27 cellular contexts compared by ENCODE assay signal in the genomic region with DNA sequence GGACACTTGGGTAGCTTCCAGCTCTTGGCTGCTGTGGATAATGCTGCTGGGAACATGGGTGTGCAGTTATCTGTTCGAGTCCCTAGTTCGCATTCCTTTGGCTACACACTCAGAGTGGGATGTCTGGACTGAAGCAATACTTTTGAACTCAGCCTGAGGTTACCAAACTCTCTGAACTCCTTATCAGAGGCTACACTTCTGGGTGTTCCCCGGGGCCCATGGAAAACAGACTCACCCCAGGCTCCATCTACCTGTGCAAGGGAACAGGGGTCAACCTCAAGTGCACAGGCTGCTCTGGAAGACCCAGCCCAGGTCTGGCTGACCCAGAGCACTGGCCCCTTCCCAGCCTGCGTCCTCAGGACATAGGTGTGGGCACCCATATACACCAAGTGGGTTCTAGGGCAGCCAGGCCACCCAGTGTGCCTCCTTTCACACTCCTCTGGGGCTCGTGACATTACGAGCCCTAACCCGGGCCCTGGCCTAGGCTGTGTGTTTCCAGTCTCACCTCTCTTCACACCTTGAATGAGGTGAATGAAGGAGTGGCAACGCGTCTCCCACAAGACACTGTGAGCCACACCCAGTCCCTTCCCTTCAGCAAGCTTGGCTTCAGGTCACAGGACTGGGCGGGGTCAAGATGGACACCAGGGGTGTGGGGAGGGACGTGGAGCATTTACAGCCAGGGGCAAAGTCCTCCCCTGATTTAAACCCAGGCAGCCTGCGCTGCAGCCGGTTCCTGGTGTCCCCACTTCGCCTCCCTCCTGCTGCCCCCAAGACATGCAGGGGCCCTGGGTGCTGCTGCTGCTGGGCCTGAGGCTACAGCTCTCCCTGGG. TPM values are rescaled to one million over a fixed set of nuclear protein-coding genes. Genes with fewer than 3 reads are reported as not detected.
DNase-seq lines count a peak whose midpoint lies in the region; ATAC-seq and TF ChIP-seq lines count a peak whose summit lies in the region.
"Had no signal": no experiment of that assay in that cellular context is flagged by ENCODE, and none has a peak within 500 bp of the region (broad histone marks: within the 10 kb centered on the region; RNA-seq: fewer than 3 reads in every experiment).

A gene (plus strand): TSS at position 728 of the 830 bp plus-strand sequence. CDS start 47 bp downstream, at position 775.

- ATAC-seq in upper lobe of left lung (ENCODE audit: low FRiP score in 2 of 2) (no peak), WTC11 (no peak)
- ATAC-seq: pancreas; stimulated activated naive B cell treated with anti-CD40 and anti-IgM and Interleukin-4, amounts not matched to agents 10 μg/mL and 1 μg/mL and 100 μg/mL, for 72 hours had no signal

- H3K27ac ChIP-seq in colonic mucosa (no peak within 1 kb of the TSS), upper lobe of left lung (no peak within 1 kb of the TSS)
- H3K27ac ChIP-seq: pancreas, vagina had no signal

- TF ChIP-seq CTCF in colonic mucosa (IDR thresholded peaks at IDR 0.05) (no peak), upper lobe of left lung (IDR thresholded peaks at IDR 0.05) (no peak), WTC11 (IDR thresholded peaks at IDR 0.05) (no peak), HFFc6 (IDR thresholded peaks at IDR 0.05) (no peak)

- H3K27me3 ChIP-seq in colonic mucosa (peaks cover 4% of the 10 kb centered on the region), upper lobe of left lung (peaks cover 0 to 8% (median 0%) of the 10 kb centered on the region in 4 donors)
- H3K27me3 ChIP-seq: pancreas, vagina had no signal

- no peak within 1 kb of the TSS for H3K4me3 Mint-ChIP-seq in activated naive CD4-positive, alpha-beta T cell treated with anti-CD3 and anti-CD28 coated beads, Interleukin-2, amount 10 ng/mL, durations not matched to agents 7 days and 5 days
- H3K4me3 Mint-ChIP-seq in WTC11 (no peak within 1 kb of the TSS), HFFc6 (no peak within 1 kb of the TSS)
- H3K4me3 Mint-ChIP-seq: activated B cell treated with CpG ODN at 0.5 μM for 24 hours; activated naive CD8-positive, alpha-beta T cell treated with anti-CD3 and anti-CD28 coated beads for 36 hours; CD4-positive, alpha-beta T cell; central memory CD8-positive, alpha-beta T cell; nephron progenitor cell; stimulated activated naive B cell treated with anti-CD40 and anti-IgM and Interleukin-4, amounts not matched to agents 10 μg/mL and 1 μg/mL and 100 μg/mL, for 72 hours had no signal

- H3K27ac Mint-ChIP-seq in activated naive CD4-positive, alpha-beta T cell treated with anti-CD3 and anti-CD28 coated beads, Interleukin-2, amount 10 ng/mL, durations not matched to agents 7 days and 5 days = no peak within 1 kb of the TSS
- H3K27ac Mint-ChIP-seq in WTC11 = no peak within 1 kb of the TSS
- no peak within 1 kb of the TSS for H3K27ac Mint-ChIP-seq in HFFc6
- H3K27ac Mint-ChIP-seq: activated B cell treated with CpG ODN at 0.5 μM for 24 hours; activated naive CD8-positive, alpha-beta T cell treated with anti-CD3 and anti-CD28 coated beads for 36 hours; CD4-positive, alpha-beta T cell; nephron progenitor cell; stimulated activated naive B cell treated with anti-CD40 and anti-IgM and Interleukin-4, amounts not matched to agents 10 μg/mL and 1 μg/mL and 100 μg/mL, for 72 hours had no signal

- H3K9ac ChIP-seq in colonic mucosa (ENCODE audit: low read depth in 2 of 2, low read length in 2 of 2) = no peak within 1 kb of the TSS

- no peaks in the 10 kb centered on the region for H3K4me1 ChIP-seq in colonic mucosa
- no peaks in the 10 kb centered on the region for H3K4me1 ChIP-seq in upper lobe of left lung
- H3K4me1 ChIP-seq: pancreas, vagina had no signal

- H3K9me3 ChIP-seq in colonic mucosa = no peaks in the 10 kb centered on the region
- no peaks in the 10 kb centered on the region for H3K9me3 ChIP-seq in upper lobe of left lung
- H3K9me3 ChIP-seq: pancreas, vagina had no signal

- TF ChIP-seq EP300 in upper lobe of left lung (IDR thresholded peaks at IDR 0.05) = no peak

- DNase-seq in activated naive CD4-positive, alpha-beta T cell treated with anti-CD3 and anti-CD28 coated beads, Interleukin-2, amount 10 ng/mL, durations not matched to agents 7 days and 5 days = peak; percentile 10
- DNase-seq in activated naive CD4-positive, alpha-beta T cell (lab: John Stamatoyannopoulos, UW) = no peak
- DNase-seq in colonic mucosa = peak; percentile 91
- DNase-seq in mucosa of gallbladder (ENCODE audit: low spot score) = peak; percentile 52
- DNase-seq in upper lobe of left lung = peak; percentile 12 to 37
- no peak for DNase-seq in WTC11 (ENCODE audit: low spot score)
- no peak for DNase-seq in NCI-H187 treated with DMSO at 0.1 percent for 48 hours (lab: John Stamatoyannopoulos, UW)
- DNase-seq in HFFc6 = no peak
- DNase-seq: activated B cell treated with CpG ODN at 0.5 μM for 24 hours; activated CD4-positive, alpha-beta T cell treated with anti-CD3 and anti-CD28 coated beads, Interleukin-2, amount 50 U/mL, for 4 hours; activated naive CD8-positive, alpha-beta T cell treated with anti-CD3 and anti-CD28 coated beads for 36 hours; CD4-positive, alpha-beta T cell; dermis blood vessel endothelial cell; NCI-H1694; NCI-H2171 treated with DMSO at 0.1 percent for 48 hours; NCI-H524; nephron progenitor cell; NK-92 treated with Interleukin-12 subunit alpha and Interleukin-12 subunit beta, amount 100 ng/mL, for 24 hours; SIG-M5; stimulated activated naive B cell treated with anti-CD40 and anti-IgM and Interleukin-4, amounts not matched to agents 10 μg/mL and 1 μg/mL and 100 μg/mL, for 72 hours; SW 1271; T1000 had no signal

- H3K9me3 Mint-ChIP-seq in activated naive CD4-positive, alpha-beta T cell treated with anti-CD3 and anti-CD28 coated beads, Interleukin-2, amount 10 ng/mL, durations not matched to agents 7 days and 5 days = no peaks in the 10 kb centered on the region
- H3K9me3 Mint-ChIP-seq in WTC11 (no peaks in the 10 kb centered on the region), HFFc6 (no peaks in the 10 kb centered on the region)
- H3K9me3 Mint-ChIP-seq: activated B cell treated with CpG ODN at 0.5 μM for 24 hours; activated naive CD8-positive, alpha-beta T cell treated with anti-CD3 and anti-CD28 coated beads for 36 hours; CD4-positive, alpha-beta T cell; central memory CD8-positive, alpha-beta T cell; nephron progenitor cell; stimulated activated naive B cell treated with anti-CD40 and anti-IgM and Interleukin-4, amounts not matched to agents 10 μg/mL and 1 μg/mL and 100 μg/mL, for 72 hours had no signal

- no peaks in the 10 kb centered on the region for H3K4me1 Mint-ChIP-seq in activated naive CD4-positive, alpha-beta T cell treated with anti-CD3 and anti-CD28 coated beads, Interleukin-2, amount 10 ng/mL, durations not matched to agents 7 days and 5 days
- H3K4me1 Mint-ChIP-seq in WTC11 (no peaks in the 10 kb centered on the region), HFFc6 (ENCODE audit: low read depth) (0 out of 2 replicates have a peak, but pooled peaks cover under 1% of the 10 kb centered on the region)
- H3K4me1 Mint-ChIP-seq: activated B cell treated with CpG ODN at 0.5 μM for 24 hours; activated naive CD8-positive, alpha-beta T cell treated with anti-CD3 and anti-CD28 coated beads for 36 hours; central memory CD8-positive, alpha-beta T cell; stimulated activated naive B cell treated with anti-CD40 and anti-IgM and Interleukin-4, amounts not matched to agents 10 μg/mL and 1 μg/mL and 100 μg/mL, for 72 hours had no signal

- 82 to 92% methylated on average over 3 to 14 of the region's 14 CpGs for WGBS in upper lobe of left lung, 2 donors

- no peaks in the 10 kb centered on the region for H3K36me3 Mint-ChIP-seq in activated naive CD4-positive, alpha-beta T cell treated with anti-CD3 and anti-CD28 coated beads, Interleukin-2, amount 10 ng/mL, durations not matched to agents 7 days and 5 days
- H3K36me3 Mint-ChIP-seq in WTC11 (no peaks in the 10 kb centered on the region), HFFc6 (ENCODE audit: low read depth) (no peaks in the 10 kb centered on the region)
- H3K36me3 Mint-ChIP-seq: activated naive CD8-positive, alpha-beta T cell treated with anti-CD3 and anti-CD28 coated beads for 36 hours; stimulated activated naive B cell treated with anti-CD40 and anti-IgM and Interleukin-4, amounts not matched to agents 10 μg/mL and 1 μg/mL and 100 μg/mL, for 72 hours had no signal

- intact Hi-C loops in colonic mucosa (cut with DNase I) = no loop called here

- peaks cover 53% of the 10 kb centered on the region for H3K27me3 Mint-ChIP-seq in activated naive CD4-positive, alpha-beta T cell treated with anti-CD3 and anti-CD28 coated beads, Interleukin-2, amount 10 ng/mL, durations not matched to agents 7 days and 5 days
- H3K27me3 Mint-ChIP-seq in WTC11 (ENCODE audit: low read depth) = no peaks in the 10 kb centered on the region; the same call in 1 of the 2 replicates
- H3K27me3 Mint-ChIP-seq in HFFc6 (ENCODE audit: insufficient read depth) = peaks cover 45% of the 10 kb centered on the region

- H3K36me3 ChIP-seq in colonic mucosa (no peaks in the 10 kb centered on the region), upper lobe of left lung (no peaks in the 10 kb centered on the region)
- H3K36me3 ChIP-seq: pancreas, vagina had no signal

- H3K4me3 ChIP-seq in colonic mucosa = no peak within 1 kb of the TSS
- no peak within 1 kb of the TSS for H3K4me3 ChIP-seq in upper lobe of left lung
- H3K4me3 ChIP-seq: pancreas, vagina had no signal

- POLR2A ChIA-PET in WTC11 (lab: Charles Lee) = no interaction called here

- TF ChIP-seq POLR2A in upper lobe of left lung (IDR thresholded peaks at IDR 0.05) = no peak

- CTCF ChIA-PET in activated naive CD4-positive, alpha-beta T cell treated with anti-CD3 and anti-CD28 coated beads, Interleukin-2, amount 10 ng/mL, durations not matched to agents 7 days and 5 days (lab: Charles Lee) = no interaction called here
- CTCF ChIA-PET in WTC11 (lab: Charles Lee) = interaction anchor here (0.8 kb wide), 1 partner anchor 9 kb away, joined by 3 read pairs; no protein-coding TSS in a partner anchor

TF ChIP-seq in WTC11, 78 proteins besides CTCF, POLR2A, EP300 and RAD21 (continues in another document):
- TF ChIP-seq ZNF219 (CRISPR knock-in tag; IDR thresholded peaks at IDR 0.05; ENCODE audit: borderline replicate concordance) = no peak
- TF ChIP-seq SOX15 (CRISPR knock-in tag; IDR thresholded peaks at IDR 0.05) = no peak
- TF ChIP-seq ZNF671 (CRISPR knock-in tag; IDR thresholded peaks at IDR 0.05) = no peak

RNA-seq across cellular contexts. Expression of the gene that starts here (rescaled TPM):
- 10 to 100 TPM in 1 of 2 donors, 1 to 10 TPM in 1; 9.4 to 27.1 TPM for total RNA-seq in colonic mucosa
- 1.0 TPM for total RNA-seq in mucosa of gallbladder
- not detected for total RNA-seq in upper lobe of left lung
- not detected in 3 replicates for total RNA-seq in WTC11 (2021)
- total RNA-seq in HFFc6 (2021; fragmentation: NEBNext Ultra II Directional; extraction: Animal tissue kit (Norgen Biotek cat#: 25700)) = not detected
- total RNA-seq: activated B cell treated with CpG ODN at 0.5 μM for 24 hours; activated naive CD8-positive, alpha-beta T cell treated with anti-CD3 and anti-CD28 coated beads for 36 hours; CD4-positive, alpha-beta T cell; dermis blood vessel endothelial cell; liver; pancreas; temporal lobe; vagina had no signal

Comparison
In these comparisons a context has a peak if more than half of its experiments do, and no peak if none do; other contexts are left out.
1. DNase-seq: peak in activated naive CD4-positive, alpha-beta T cell treated with anti-CD3 and anti-CD28 coated beads, Interleukin-2, amount 10 ng/mL, durations not matched to agents 7 days and 5 days (single experiment), colonic mucosa (single experiment) and mucosa of gallbladder (single experiment); none in activated naive CD4-positive, alpha-beta T cell (0 of 4), WTC11 (single experiment), NCI-H187 treated with DMSO at 0.1 percent for 48 hours (single experiment) and HFFc6 (single experiment).
2. Peak in DNase-seq in upper lobe of left lung; RNA of the gene not detected or under 1 TPM.